ENCODE assay signal across 8 cellular contexts in genomic region chr11:86303257-86303656, GRCh38. TPM values are rescaled to one million over a fixed set of nuclear protein-coding genes. Genes with fewer than 3 reads are reported as not detected.
A peak's percentile ranks its signal among the peaks of the same experiment; 100 is the strongest.
DNase-seq lines count a peak whose midpoint lies in the region; TF ChIP-seq lines count a peak whose summit lies in the region.

No MANE protein-coding gene starts in this region.

- peaks cover 11% of the 10 kb centered on the region for H3K36me3 Mint-ChIP-seq in T-helper 1 cell treated with Interleukin-12 subunit alpha and Interleukin-12 subunit beta and Interleukin-4 antibody, amounts not matched to agents 30 μg/mL and 1 μg/mL, for 36 hours (ENCODE audit: low read depth)

- H3F3A ChIP-seq in SU-DHL-6 (ENCODE audit: insufficient read depth): no peaks in the 10 kb centered on the region
- no peaks in the 10 kb centered on the region for H3F3A ChIP-seq in smooth muscle cell (ENCODE audit: low read depth)

- H3K4me2 ChIP-seq in SU-DHL-6 (ENCODE audit: low read depth, low read length, poor library complexity, severe bottlenecking) (peak overlapping the region; percentile 89), smooth muscle cell (peak overlapping the region; percentile 85)

- H3K4me3 ChIP-seq in SU-DHL-6 (ENCODE audit: insufficient read depth, low read length, poor library complexity, severe bottlenecking) (peak overlapping the region; percentile 76), fibroblast of the aortic adventitia (ENCODE audit: low read depth, low read length) (peak overlapping the region; percentile 93), smooth muscle cell (peak overlapping the region; percentile 84)

- peaks cover 9% of the 10 kb centered on the region for H3K27me3 Mint-ChIP-seq in T-helper 1 cell treated with Interleukin-12 subunit alpha and Interleukin-12 subunit beta and Interleukin-4 antibody, amounts not matched to agents 30 μg/mL and 1 μg/mL, for 36 hours (ENCODE audit: low read depth)

- WGBS in smooth muscle cell (ENCODE audit: low lambda C conversion rate): 94% methylated on average over 2 of the region's 2 CpGs

- no peaks in the 10 kb centered on the region for H3K9me3 Mint-ChIP-seq in T-helper 1 cell treated with Interleukin-12 subunit alpha and Interleukin-12 subunit beta and Interleukin-4 antibody, amounts not matched to agents 30 μg/mL and 1 μg/mL, for 36 hours

- TF ChIP-seq CTCF in SU-DHL-6 (IDR thresholded peaks at IDR 0.05; ENCODE audit: insufficient read depth, low read length, poor library complexity, severe bottlenecking) (no peak), fibroblast of the aortic adventitia (IDR thresholded peaks at IDR 0.05; ENCODE audit: insufficient read depth, low read length) (no peak), smooth muscle cell (IDR thresholded peaks at IDR 0.05; ENCODE audit: borderline replicate concordance, insufficient read depth, poor library complexity, severe bottlenecking) (no peak)

- H4K20me1 ChIP-seq in SU-DHL-6 (ENCODE audit: low read depth, low read length): no peaks in the 10 kb centered on the region
- no peaks in the 10 kb centered on the region for H4K20me1 ChIP-seq in smooth muscle cell (ENCODE audit: low read depth)

- peak overlapping the region; percentile 100 for H3K4me3 Mint-ChIP-seq in T-helper 1 cell treated with Interleukin-12 subunit alpha and Interleukin-12 subunit beta and Interleukin-4 antibody, amounts not matched to agents 30 μg/mL and 1 μg/mL, for 36 hours

- H3K9me2 ChIP-seq in SU-DHL-6 (replicated peaks; ENCODE audit: insufficient read depth, low read length): no peaks in the 10 kb centered on the region

- peaks cover 30% of the 10 kb centered on the region for H3K4me1 Mint-ChIP-seq in T-helper 1 cell treated with Interleukin-12 subunit alpha and Interleukin-12 subunit beta and Interleukin-4 antibody, amounts not matched to agents 30 μg/mL and 1 μg/mL, for 36 hours (ENCODE audit: low read depth)

- peak overlapping the region; percentile 77 for H3K9ac ChIP-seq in SU-DHL-6 (ENCODE audit: low read length)
- H3K9ac ChIP-seq in smooth muscle cell (ENCODE audit: low read depth): peak overlapping the region; percentile 86

- peak overlapping the region; percentile 97 for H3K27ac Mint-ChIP-seq in T-helper 1 cell treated with Interleukin-12 subunit alpha and Interleukin-12 subunit beta and Interleukin-4 antibody, amounts not matched to agents 30 μg/mL and 1 μg/mL, for 36 hours

- no peaks in the 10 kb centered on the region for H3K27me3 ChIP-seq in SU-DHL-6 (ENCODE audit: low read length)
- peaks cover 6% of the 10 kb centered on the region for H3K27me3 ChIP-seq in smooth muscle cell (ENCODE audit: low read depth)

- DNase-seq in T-helper 1 cell (no peak), fibroblast of the aortic adventitia (ENCODE audit: low read depth) (no peak), smooth muscle cell (lab: John Stamatoyannopoulos, UW; ENCODE audit: unreplicated experiment) (no peak), glomerular visceral epithelial cell (ENCODE audit: extremely low spot score) (no peak), DMS53 treated with DMSO at 0.1 percent for 48 hours (lab: John Stamatoyannopoulos, UW; ENCODE audit: unreplicated experiment) (no peak), iPS-NIHi11 (ENCODE audit: low spot score) (no peak)

- H3K27ac ChIP-seq in SU-DHL-6 (ENCODE audit: low read depth, low read length) (no peak overlapping the region), smooth muscle cell (ENCODE audit: low read depth) (peak overlapping the region; percentile 7)

- peaks cover 42% of the 10 kb centered on the region for H3K79me2 ChIP-seq in SU-DHL-6 (ENCODE audit: insufficient read depth, low read length)
- H3K79me2 ChIP-seq in smooth muscle cell (ENCODE audit: low read depth): peaks cover 36% of the 10 kb centered on the region

- H2AFZ ChIP-seq in SU-DHL-6 (ENCODE audit: low read depth, low read length, severe bottlenecking): no peak overlapping the region
- H2AFZ ChIP-seq in smooth muscle cell (ENCODE audit: low read depth): no peak overlapping the region

- H3K9me3 ChIP-seq in SU-DHL-6 (ENCODE audit: insufficient read depth, low read length) (no peaks in the 10 kb centered on the region), smooth muscle cell (replicated peaks; ENCODE audit: low read depth) (no peaks in the 10 kb centered on the region)

- H3K36me3 ChIP-seq in SU-DHL-6 (ENCODE audit: low read length): peaks cover 9% of the 10 kb centered on the region; the same call in 1 of the 2 replicates
- no peaks in the 10 kb centered on the region for H3K36me3 ChIP-seq in smooth muscle cell (ENCODE audit: low read depth)

- peaks cover 5% of the 10 kb centered on the region for H3K4me1 ChIP-seq in smooth muscle cell (ENCODE audit: low read depth)

RNA-seq across cellular contexts. Expression of gene HIKESHI, which starts 1.2 kb away (rescaled TPM):
- total RNA-seq in fibroblast of the aortic adventitia (ENCODE audit: low replicate concordance): 16.8 and 92.2 TPM in 2 replicates
- 63.0 and 75.3 TPM in 2 replicates for total RNA-seq in smooth muscle cell
- 71.1 and 75.1 TPM in 2 replicates for polyA plus RNA-seq in smooth muscle cell

RNA-seq across cellular contexts. Expression of gene EED, which starts 58.7 kb away (rescaled TPM):
- 19.4 and 24.7 TPM in 2 replicates for total RNA-seq in fibroblast of the aortic adventitia (ENCODE audit: low replicate concordance)
- 24.7 and 38.7 TPM in 2 replicates for total RNA-seq in smooth muscle cell
- polyA plus RNA-seq in smooth muscle cell: 18.6 and 26.7 TPM in 2 replicates
